In the genomic region with DNA sequence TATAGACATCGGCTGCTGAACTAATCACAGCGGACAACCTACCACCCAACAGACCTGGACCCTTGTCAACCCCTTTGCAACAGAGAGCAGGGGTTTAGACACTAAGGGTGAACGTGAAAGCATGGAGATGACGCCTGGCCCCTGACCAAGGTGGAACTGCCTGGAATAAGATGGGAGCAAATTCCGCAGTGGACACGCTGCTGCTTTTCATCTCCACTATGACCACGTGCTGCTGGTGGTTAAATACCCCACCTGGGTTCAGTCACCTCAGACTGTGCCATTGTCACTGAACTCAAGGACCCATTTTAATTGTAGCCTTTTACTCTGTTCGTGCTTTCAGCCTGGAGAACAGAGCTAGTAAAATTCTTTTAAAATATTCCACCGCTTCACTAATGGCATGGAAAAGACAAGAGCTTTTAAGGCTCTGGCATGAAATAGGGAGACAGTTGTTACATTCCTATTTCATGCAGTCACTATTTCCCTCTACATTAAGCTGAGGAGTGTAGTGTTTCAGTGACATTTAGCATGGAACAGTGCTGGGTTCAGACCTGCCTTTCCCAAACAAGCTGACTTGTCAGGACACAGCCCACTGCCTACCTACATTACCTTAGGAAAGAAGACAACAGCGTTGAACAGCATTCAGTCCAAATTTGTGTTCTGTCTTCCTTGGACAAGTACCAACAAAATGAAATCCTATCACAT, we compare ENCODE assay signal across 11 cellular contexts.
A peak's percentile ranks its signal among the peaks of the same experiment; 100 is the strongest.
DNase-seq lines count a peak whose midpoint lies in the region; ATAC-seq, FAIRE-seq and TF ChIP-seq lines count a peak whose summit lies in the region.
"Had no signal": no experiment of that assay in that cellular context is flagged by ENCODE, and none has a peak within 500 bp of the region (broad histone marks: within the 10 kb centered on the region; RNA-seq: fewer than 3 reads in every experiment).

No MANE protein-coding gene starts in this region.

- H3K4me1 ChIP-seq in HCT116 (ENCODE audit: control insufficient read depth in 1 of 2, insufficient read depth in 2 of 2, low read length in 2 of 2) (peaks cover 3 to 25% of the 10 kb centered on the region in 2 experiments; a peak in 3 of 4 replicates), RWPE2 (ENCODE audit: insufficient read depth, poor library complexity, severe bottlenecking) (peaks cover 20% of the 10 kb centered on the region), foreskin keratinocyte (peaks cover 22% of the 10 kb centered on the region), suprapubic skin (peaks cover 15% of the 10 kb centered on the region)

- POLR2A ChIA-PET in HCT116 (lab: Charles Lee), result no interaction called here

- H3K27me3 ChIP-seq in HCT116 (ENCODE audit: insufficient read depth, low read length), result no peaks in the 10 kb centered on the region
- no peaks in the 10 kb centered on the region for H3K27me3 ChIP-seq in RWPE2 (ENCODE audit: insufficient read depth, poor library complexity, severe bottlenecking)
- no peaks in the 10 kb centered on the region for H3K27me3 ChIP-seq in foreskin keratinocyte
- peaks cover 11% of the 10 kb centered on the region for H3K27me3 ChIP-seq in suprapubic skin

- H3K4me1 Mint-ChIP-seq in activated naive CD4-positive, alpha-beta T cell treated with anti-CD3 and anti-CD28 coated beads for 36 hours (ENCODE audit: low read depth), result peaks cover 6% of the 10 kb centered on the region

- TF ChIP-seq POLR2A in HCT116 (IDR thresholded peaks at IDR 0.05; ENCODE audit: borderline replicate concordance, extremely low read depth, insufficient read depth, insufficient read length) (no peak), suprapubic skin (IDR thresholded peaks at IDR 0.05) (no peak)

- 37% methylated on average over 10 of the region's 10 CpGs for WGBS in suprapubic skin

- BruUV-seq in HCT116 (replicated peaks; lab: Mats Ljungman, UMichigan), result no TSS peak

- H3K9me2 ChIP-seq in HCT116 (ENCODE audit: insufficient read depth), result no peaks in the 10 kb centered on the region

- intact Hi-C loops in HCT116 (cut with micrococcal nuclease), result loop anchor here (10.0 kb wide), 1 partner anchor 234 kb away; no protein-coding TSS in a partner anchor
- intact Hi-C loops in activated naive CD4-positive, alpha-beta T cell treated with anti-CD3 and anti-CD28 coated beads for 36 hours (cut with micrococcal nuclease), result loop anchor here (5.0 kb wide), 1 partner anchor 219 kb away; a partner anchor contains a TSS

- ATAC-seq in HCT116 (no peak), RWPE2 (ENCODE audit: low read depth) (peak; percentile 97), foreskin keratinocyte (peak; percentile 92)

- H3K4me2 ChIP-seq in HCT116 (ENCODE audit: low read length), result peak overlapping the region; percentile 39
- H3K4me2 ChIP-seq: KMS-11 had no signal

- no peaks in the 10 kb centered on the region for H3K9me3 Mint-ChIP-seq in activated naive CD4-positive, alpha-beta T cell treated with anti-CD3 and anti-CD28 coated beads for 36 hours

- H3K36me3 ChIP-seq in HCT116 (ENCODE audit: control insufficient read depth in 1 of 2, insufficient read depth in 2 of 2, low read length in 2 of 2) (no peaks in the 10 kb centered on the region), RWPE2 (ENCODE audit: low read depth) (no peaks in the 10 kb centered on the region), suprapubic skin (no peaks in the 10 kb centered on the region)

- H3K4me3 Mint-ChIP-seq in activated naive CD4-positive, alpha-beta T cell treated with anti-CD3 and anti-CD28 coated beads for 36 hours, result no peak overlapping the region

- RAD21 ChIA-PET in HCT116 (lab: Charles Lee; ENCODE audit: low non-redundant PET in 1 of 2, low total read pairs in 2 of 2, uncharacterized antibody in 2 of 2, unreplicated experiment in 2 of 2), result no interaction called here

- no peak overlapping the region for H3K27ac Mint-ChIP-seq in activated naive CD4-positive, alpha-beta T cell treated with anti-CD3 and anti-CD28 coated beads for 36 hours

- H3K9me3 ChIP-seq in HCT116 (ENCODE audit: control insufficient read depth in 1 of 2, insufficient read depth in 1 of 2, low read depth in 1 of 2, low read length in 2 of 2), result no peaks in the 10 kb centered on the region
- no peaks in the 10 kb centered on the region for H3K9me3 ChIP-seq in RWPE2 (ENCODE audit: severe bottlenecking)
- no peaks in the 10 kb centered on the region for H3K9me3 ChIP-seq in suprapubic skin

- TF ChIP-seq RAD21 in HCT116 (IDR thresholded peaks at IDR 0.05; ENCODE audit: low read depth), result no peak

- H3K27me3 Mint-ChIP-seq in activated naive CD4-positive, alpha-beta T cell treated with anti-CD3 and anti-CD28 coated beads for 36 hours (ENCODE audit: low read depth), result peaks cover 21% of the 10 kb centered on the region

- TF ChIP-seq CTCF in HCT116 (IDR thresholded peaks at IDR 0.05 in 2 of 3, conservative IDR thresholded peaks at IDR 0.05 in 1 of 3; ENCODE audit: borderline replicate concordance in 1 of 3, insufficient read depth in 1 of 3, low read depth in 2 of 3, low read length in 2 of 3), result no peak
- TF ChIP-seq CTCF in RWPE2 (IDR thresholded peaks at IDR 0.05; ENCODE audit: poor library complexity, severe bottlenecking), result no peak
- peak; percentile 3 for TF ChIP-seq CTCF in foreskin keratinocyte (conservative IDR thresholded peaks at IDR 0.05)
- no peak for TF ChIP-seq CTCF in suprapubic skin (IDR thresholded peaks at IDR 0.05)
- TF ChIP-seq CTCF in D721Med (IDR thresholded peaks at IDR 0.05; ENCODE audit: insufficient read depth, missing control alignments), result no peak

- no peak overlapping the region for H3K9ac ChIP-seq in HCT116 (ENCODE audit: low read length)
- H3K9ac ChIP-seq: KMS-11 had no signal

- peak overlapping the region; percentile 26 for H2AFZ ChIP-seq in HCT116 (ENCODE audit: low read depth, low read length, poor library complexity, severe bottlenecking)

- H3K36me3 Mint-ChIP-seq in activated naive CD4-positive, alpha-beta T cell treated with anti-CD3 and anti-CD28 coated beads for 36 hours (ENCODE audit: low read depth), result no peaks in the 10 kb centered on the region

- no peaks in the 10 kb centered on the region for H4K20me1 ChIP-seq in HCT116 (ENCODE audit: insufficient read depth)

- H3K27ac ChIP-seq in HCT116 (ENCODE audit: low read depth, low read length) (no peak overlapping the region), RWPE2 (ENCODE audit: poor library complexity, severe bottlenecking) (peak overlapping the region; percentile 94), foreskin keratinocyte (peak overlapping the region; percentile 41), suprapubic skin (peak overlapping the region; percentile 71)
- H3K27ac ChIP-seq: KMS-11 had no signal

- H3K79me2 ChIP-seq in HCT116 (ENCODE audit: insufficient read depth, low read length), result no peaks in the 10 kb centered on the region

- H3K4me3 ChIP-seq in HCT116 (replicated peaks in 1 of 2; ENCODE audit: low read depth in 1 of 2, low read length in 2 of 2) (no peak overlapping the region), RWPE2 (ENCODE audit: severe bottlenecking) (no peak overlapping the region), suprapubic skin (no peak overlapping the region)

- TF ChIP-seq EP300 in suprapubic skin (IDR thresholded peaks at IDR 0.05), result no peak

- no peak for FAIRE-seq in D721Med (lab: Jason Lieb, UNC)

- CTCF ChIA-PET in HCT116 (lab: Charles Lee), result interaction anchor here (1.6 to 7.6 kb wide), 2 partner anchors 99 to 101 kb away, joined by 8 to 190 read pairs; no protein-coding TSS in a partner anchor
- CTCF ChIA-PET in activated naive CD4-positive, alpha-beta T cell treated with anti-CD3 and anti-CD28 coated beads for 36 hours (lab: Charles Lee), result interaction anchor here (0.7 to 11.9 kb wide), 4 partner anchors 8 to 722 kb away, joined by 3 to 321 read pairs (median 4); no protein-coding TSS in a partner anchor

- DNase-seq in HCT116 (ENCODE audit: low read depth, low spot score) (no peak), RWPE2 (ENCODE audit: low spot score) (peak; percentile 86), foreskin keratinocyte (peak; percentile 97 to 99), suprapubic skin (ENCODE audit: low spot score in 2 of 2) (no peak), mucosa of gallbladder (ENCODE audit: low spot score) (no peak), D721Med (ENCODE audit: insufficient read length, low spot score) (no peak)
- DNase-seq in activated naive CD4-positive, alpha-beta T cell treated with anti-CD3 and anti-CD28 coated beads for 36 hours, result no peak
- DNase-seq: dermis blood vessel endothelial cell; SHP77 treated with DMSO at 0.1 percent for 48 hours; stimulated activated CD4-positive, alpha-beta T cell treated with anti-CD3 and anti-CD28 coated beads, Interleukin-2, amount 100 ng/mL, for 48 hours had no signal

TF ChIP-seq in HCT116, 20 proteins besides CTCF, POLR2A, EP300 and RAD21:
- TF ChIP-seq JUND (IDR thresholded peaks at IDR 0.05), result 0 out of 2 replicates have a peak, but pooled peaks have one; percentile 16
- no peak for TF ChIP-seq EGR1 (IDR thresholded peaks at IDR 0.05; ENCODE audit: low read depth)
- 0 out of 2 replicates have a peak, but pooled peaks have one; percentile 10 for TF ChIP-seq FOSL1 (IDR thresholded peaks at IDR 0.05; ENCODE audit: low read depth)
- TF ChIP-seq, protein P1, sequence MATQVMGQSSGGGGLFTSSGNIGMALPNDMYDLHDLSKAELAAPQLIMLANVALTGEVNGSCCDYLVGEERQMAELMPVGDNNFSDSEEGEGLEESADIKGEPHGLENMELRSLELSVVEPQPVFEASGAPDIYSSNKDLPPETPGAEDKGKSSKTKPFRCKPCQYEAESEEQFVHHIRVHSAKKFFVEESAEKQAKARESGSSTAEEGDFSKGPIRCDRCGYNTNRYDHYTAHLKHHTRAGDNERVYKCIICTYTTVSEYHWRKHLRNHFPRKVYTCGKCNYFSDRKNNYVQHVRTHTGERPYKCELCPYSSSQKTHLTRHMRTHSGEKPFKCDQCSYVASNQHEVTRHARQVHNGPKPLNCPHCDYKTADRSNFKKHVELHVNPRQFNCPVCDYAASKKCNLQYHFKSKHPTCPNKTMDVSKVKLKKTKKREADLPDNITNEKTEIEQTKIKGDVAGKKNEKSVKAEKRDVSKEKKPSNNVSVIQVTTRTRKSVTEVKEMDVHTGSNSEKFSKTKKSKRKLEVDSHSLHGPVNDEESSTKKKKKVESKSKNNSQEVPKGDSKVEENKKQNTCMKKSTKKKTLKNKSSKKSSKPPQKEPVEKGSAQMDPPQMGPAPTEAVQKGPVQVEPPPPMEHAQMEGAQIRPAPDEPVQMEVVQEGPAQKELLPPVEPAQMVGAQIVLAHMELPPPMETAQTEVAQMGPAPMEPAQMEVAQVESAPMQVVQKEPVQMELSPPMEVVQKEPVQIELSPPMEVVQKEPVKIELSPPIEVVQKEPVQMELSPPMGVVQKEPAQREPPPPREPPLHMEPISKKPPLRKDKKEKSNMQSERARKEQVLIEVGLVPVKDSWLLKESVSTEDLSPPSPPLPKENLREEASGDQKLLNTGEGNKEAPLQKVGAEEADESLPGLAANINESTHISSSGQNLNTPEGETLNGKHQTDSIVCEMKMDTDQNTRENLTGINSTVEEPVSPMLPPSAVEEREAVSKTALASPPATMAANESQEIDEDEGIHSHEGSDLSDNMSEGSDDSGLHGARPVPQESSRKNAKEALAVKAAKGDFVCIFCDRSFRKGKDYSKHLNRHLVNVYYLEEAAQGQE (IDR thresholded peaks at IDR 0.05; ENCODE audit: low read depth), result no peak

Comparison
In these comparisons a context has a peak if more than half of its experiments do, and no peak if none do; other contexts are left out.
1. DNase-seq: peak in RWPE2 (single experiment) and foreskin keratinocyte (2 of 2); none in HCT116 (single experiment), suprapubic skin (0 of 2), activated naive CD4-positive, alpha-beta T cell treated with anti-CD3 and anti-CD28 coated beads for 36 hours (single experiment), mucosa of gallbladder (single experiment) and D721Med (single experiment).